ENCODE assay signal across 1 cellular context in the genomic region with DNA sequence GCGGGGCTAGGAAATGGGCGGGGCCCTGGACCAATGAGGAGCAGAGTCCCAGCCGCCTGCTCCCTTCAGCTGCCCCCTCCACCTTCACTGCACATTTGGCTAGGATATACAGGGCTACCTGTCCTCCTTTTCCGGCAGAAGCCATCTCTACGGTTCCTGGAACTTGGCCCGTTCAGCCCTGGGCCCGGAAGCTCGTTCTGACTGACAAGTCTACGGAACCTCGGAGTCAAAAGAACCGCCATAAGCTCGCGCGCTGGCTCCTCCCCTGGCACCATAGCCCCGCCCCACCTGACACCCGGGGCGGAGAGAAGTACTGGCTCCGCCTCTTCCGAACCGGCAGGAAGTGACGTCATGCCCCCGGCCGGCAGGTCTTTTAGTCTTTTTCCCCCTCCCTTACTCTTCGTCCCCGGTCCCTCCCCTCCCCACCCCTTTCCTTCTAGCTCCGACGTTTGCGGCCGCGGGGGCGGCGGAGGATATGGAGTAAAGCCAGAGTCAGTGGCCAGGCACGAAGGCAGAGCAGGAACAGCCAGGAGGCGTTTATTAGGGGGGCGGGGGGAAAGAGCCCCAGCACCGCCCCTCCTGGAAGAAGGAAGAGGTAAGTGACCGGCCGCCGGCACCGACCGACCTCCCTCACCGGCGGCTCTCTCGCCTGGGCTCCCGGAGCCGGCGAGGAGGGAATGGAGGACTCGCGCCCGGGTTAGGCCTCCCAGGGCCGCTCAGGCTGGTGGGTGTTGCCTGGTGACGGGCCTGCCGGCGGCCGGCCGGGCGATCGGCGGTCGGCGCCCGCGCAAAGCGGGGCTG.
TF ChIP-seq lines count a peak whose summit lies in the region.

A gene (minus strand): TSS at position 278 of the 801 bp plus-strand sequence. CDS start 3 bp downstream, at position 275.
A gene with protein sequence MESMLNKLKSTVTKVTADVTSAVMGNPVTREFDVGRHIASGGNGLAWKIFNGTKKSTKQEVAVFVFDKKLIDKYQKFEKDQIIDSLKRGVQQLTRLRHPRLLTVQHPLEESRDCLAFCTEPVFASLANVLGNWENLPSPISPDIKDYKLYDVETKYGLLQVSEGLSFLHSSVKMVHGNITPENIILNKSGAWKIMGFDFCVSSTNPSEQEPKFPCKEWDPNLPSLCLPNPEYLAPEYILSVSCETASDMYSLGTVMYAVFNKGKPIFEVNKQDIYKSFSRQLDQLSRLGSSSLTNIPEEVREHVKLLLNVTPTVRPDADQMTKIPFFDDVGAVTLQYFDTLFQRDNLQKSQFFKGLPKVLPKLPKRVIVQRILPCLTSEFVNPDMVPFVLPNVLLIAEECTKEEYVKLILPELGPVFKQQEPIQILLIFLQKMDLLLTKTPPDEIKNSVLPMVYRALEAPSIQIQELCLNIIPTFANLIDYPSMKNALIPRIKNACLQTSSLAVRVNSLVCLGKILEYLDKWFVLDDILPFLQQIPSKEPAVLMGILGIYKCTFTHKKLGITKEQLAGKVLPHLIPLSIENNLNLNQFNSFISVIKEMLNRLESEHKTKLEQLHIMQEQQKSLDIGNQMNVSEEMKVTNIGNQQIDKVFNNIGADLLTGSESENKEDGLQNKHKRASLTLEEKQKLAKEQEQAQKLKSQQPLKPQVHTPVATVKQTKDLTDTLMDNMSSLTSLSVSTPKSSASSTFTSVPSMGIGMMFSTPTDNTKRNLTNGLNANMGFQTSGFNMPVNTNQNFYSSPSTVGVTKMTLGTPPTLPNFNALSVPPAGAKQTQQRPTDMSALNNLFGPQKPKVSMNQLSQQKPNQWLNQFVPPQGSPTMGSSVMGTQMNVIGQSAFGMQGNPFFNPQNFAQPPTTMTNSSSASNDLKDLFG (plus strand): TSS at position 376 of the 801 bp plus-strand sequence. CDS start 15,794 bp downstream, outside the sequence.

TF ChIP-seq in K562, 482 proteins besides CTCF, POLR2A, EP300 and RAD21 (continued from another document and continues in another):
- TF ChIP-seq, protein P1, sequence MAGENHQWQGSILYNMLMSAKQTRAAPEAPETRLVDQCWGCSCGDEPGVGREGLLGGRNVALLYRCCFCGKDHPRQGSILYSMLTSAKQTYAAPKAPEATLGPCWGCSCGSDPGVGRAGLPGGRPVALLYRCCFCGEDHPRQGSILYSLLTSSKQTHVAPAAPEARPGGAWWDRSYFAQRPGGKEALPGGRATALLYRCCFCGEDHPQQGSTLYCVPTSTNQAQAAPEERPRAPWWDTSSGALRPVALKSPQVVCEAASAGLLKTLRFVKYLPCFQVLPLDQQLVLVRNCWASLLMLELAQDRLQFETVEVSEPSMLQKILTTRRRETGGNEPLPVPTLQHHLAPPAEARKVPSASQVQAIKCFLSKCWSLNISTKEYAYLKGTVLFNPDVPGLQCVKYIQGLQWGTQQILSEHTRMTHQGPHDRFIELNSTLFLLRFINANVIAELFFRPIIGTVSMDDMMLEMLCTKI (IDR thresholded peaks at IDR 0.05; ENCODE audit: partially characterized antibody): no peak
- TF ChIP-seq ETV1 (tag; conservative IDR thresholded peaks at IDR 0.05; ENCODE audit: low read depth) (0 out of 2 replicates have a peak, but pooled peaks have one; percentile 43), NRF1 (conservative IDR thresholded peaks at IDR 0.05 in 1 of 2, IDR thresholded peaks at IDR 0.05 in 1 of 2) (peak; percentile 27 to 38; a peak in 1 of 4 replicates), EGR1 (conservative IDR thresholded peaks at IDR 0.05) (peak; percentile 97), ZBTB17 (CRISPR knock-in tag; IDR thresholded peaks at IDR 0.05) (peak; percentile 60; the same call in 1 of the 2 replicates), RNF2 (IDR thresholded peaks at IDR 0.05) (peak; percentile 53), NFIC (IDR thresholded peaks at IDR 0.05) (peak; percentile 79), PHF20 (IDR thresholded peaks at IDR 0.05; ENCODE audit: partially characterized antibody) (peak; percentile 26), ATF1 (CRISPR knock-in tag; IDR thresholded peaks at IDR 0.05) (no peak), ATF1 (tag; IDR thresholded peaks at IDR 0.05) (peak; percentile 94), ZNF717 (CRISPR knock-in tag; IDR thresholded peaks at IDR 0.05) (no peak), POLR2AphosphoS5 (IDR thresholded peaks at IDR 0.05; ENCODE audit: control insufficient read depth, insufficient read depth, low read depth, low read length) (peak; percentile 74; the same call in 1 of the 2 replicates), FOSL1 (tag; conservative IDR thresholded peaks at IDR 0.05) (peak; percentile 51; the same call in 1 of the 2 replicates), CBFA2T2 (conservative IDR thresholded peaks at IDR 0.05) (no peak), GABPA (tag; conservative IDR thresholded peaks at IDR 0.05; ENCODE audit: low read depth) (peak; percentile 94), ATF7 (IDR thresholded peaks at IDR 0.05) (peak; percentile 99), MYC (IDR thresholded peaks at IDR 0.05; ENCODE audit: low read depth, low read length) (peak; percentile 24), MYC (CRISPR knock-in tag; IDR thresholded peaks at IDR 0.05; ENCODE audit: borderline replicate concordance, low read depth) (no peak), SP1 (CRISPR knock-in tag; IDR thresholded peaks at IDR 0.05) (peak; percentile 82), SAP30 (IDR thresholded peaks at IDR 0.05; ENCODE audit: borderline replicate concordance, insufficient read depth, low read depth, low read length, poor library complexity, severe bottlenecking) (peak; percentile 61), TOE1 (IDR thresholded peaks at IDR 0.05; ENCODE audit: borderline replicate concordance) (peak; percentile 30; the same call in 1 of the 2 replicates), TOE1 (CRISPR knock-in tag; IDR thresholded peaks at IDR 0.05; ENCODE audit: borderline replicate concordance, low read depth) (no peak), POLR2B (IDR thresholded peaks at IDR 0.05; ENCODE audit: low read depth, partially characterized antibody) (peak; percentile 64), YY1 (IDR thresholded peaks at IDR 0.05; ENCODE audit: borderline replicate concordance in 1 of 3, control insufficient read depth in 1 of 3, extremely low read depth in 1 of 3, insufficient read depth in 3 of 3, insufficient read length in 1 of 3, insufficient replicate concordance in 2 of 3, low read depth in 1 of 3, low read length in 2 of 3) (peak in 2 of 3 experiments; percentile 45 to 68), NR2C2 (CRISPR knock-in tag; IDR thresholded peaks at IDR 0.05) (no peak), NR2C2 (tag; IDR thresholded peaks at IDR 0.05) (peak; percentile 23; the same call in 1 of the 2 replicates), DPF2 (IDR thresholded peaks at IDR 0.05) (peak; percentile 22; the same call in 1 of the 2 replicates), HIVEP1 (CRISPR knock-in tag; IDR thresholded peaks at IDR 0.05) (no peak), RB1 (IDR thresholded peaks at IDR 0.05; ENCODE audit: low read depth) (peak; percentile 42; the same call in 1 of the 2 replicates), MBD2 (IDR thresholded peaks at IDR 0.05; ENCODE audit: borderline replicate concordance, low read depth) (peak; percentile 45; the same call in 1 of the 2 replicates), HDAC1 (IDR thresholded peaks at IDR 0.05) (peak in 1 of 2 experiments; percentile 48; a peak in 1 of 4 replicates), TCF7L2 (IDR thresholded peaks at IDR 0.05; ENCODE audit: low read depth, low read length) (no peak), ZNF311 (CRISPR knock-in tag; IDR thresholded peaks at IDR 0.05) (0 out of 2 replicates have a peak, but pooled peaks have one; percentile 34), CXXC5 (CRISPR knock-in tag; IDR thresholded peaks at IDR 0.05) (0 out of 2 replicates have a peak, but pooled peaks have one; percentile 35)
- TF ChIP-seq, protein P2, sequence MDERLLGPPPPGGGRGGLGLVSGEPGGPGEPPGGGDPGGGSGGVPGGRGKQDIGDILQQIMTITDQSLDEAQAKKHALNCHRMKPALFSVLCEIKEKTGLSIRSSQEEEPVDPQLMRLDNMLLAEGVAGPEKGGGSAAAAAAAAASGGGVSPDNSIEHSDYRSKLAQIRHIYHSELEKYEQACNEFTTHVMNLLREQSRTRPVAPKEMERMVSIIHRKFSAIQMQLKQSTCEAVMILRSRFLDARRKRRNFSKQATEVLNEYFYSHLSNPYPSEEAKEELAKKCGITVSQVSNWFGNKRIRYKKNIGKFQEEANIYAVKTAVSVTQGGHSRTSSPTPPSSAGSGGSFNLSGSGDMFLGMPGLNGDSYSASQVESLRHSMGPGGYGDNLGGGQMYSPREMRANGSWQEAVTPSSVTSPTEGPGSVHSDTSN (CRISPR knock-in tag; IDR thresholded peaks at IDR 0.05; ENCODE audit: low read depth): no peak
- TF ChIP-seq, protein P2 (tag; conservative IDR thresholded peaks at IDR 0.05; ENCODE audit: low read depth): peak; percentile 78
- TF ChIP-seq, protein P3, sequence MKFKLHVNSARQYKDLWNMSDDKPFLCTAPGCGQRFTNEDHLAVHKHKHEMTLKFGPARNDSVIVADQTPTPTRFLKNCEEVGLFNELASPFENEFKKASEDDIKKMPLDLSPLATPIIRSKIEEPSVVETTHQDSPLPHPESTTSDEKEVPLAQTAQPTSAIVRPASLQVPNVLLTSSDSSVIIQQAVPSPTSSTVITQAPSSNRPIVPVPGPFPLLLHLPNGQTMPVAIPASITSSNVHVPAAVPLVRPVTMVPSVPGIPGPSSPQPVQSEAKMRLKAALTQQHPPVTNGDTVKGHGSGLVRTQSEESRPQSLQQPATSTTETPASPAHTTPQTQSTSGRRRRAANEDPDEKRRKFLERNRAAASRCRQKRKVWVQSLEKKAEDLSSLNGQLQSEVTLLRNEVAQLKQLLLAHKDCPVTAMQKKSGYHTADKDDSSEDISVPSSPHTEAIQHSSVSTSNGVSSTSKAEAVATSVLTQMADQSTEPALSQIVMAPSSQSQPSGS (CRISPR knock-in tag; IDR thresholded peaks at IDR 0.05): peak; percentile 46; the same call in 1 of the 2 replicates
- TF ChIP-seq, protein P4, sequence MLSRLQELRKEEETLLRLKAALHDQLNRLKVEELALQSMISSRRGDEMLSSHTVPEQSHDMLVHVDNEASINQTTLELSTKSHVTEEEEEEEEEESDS (CRISPR knock-in tag; IDR thresholded peaks at IDR 0.05): no peak
- TF ChIP-seq, protein P5, sequence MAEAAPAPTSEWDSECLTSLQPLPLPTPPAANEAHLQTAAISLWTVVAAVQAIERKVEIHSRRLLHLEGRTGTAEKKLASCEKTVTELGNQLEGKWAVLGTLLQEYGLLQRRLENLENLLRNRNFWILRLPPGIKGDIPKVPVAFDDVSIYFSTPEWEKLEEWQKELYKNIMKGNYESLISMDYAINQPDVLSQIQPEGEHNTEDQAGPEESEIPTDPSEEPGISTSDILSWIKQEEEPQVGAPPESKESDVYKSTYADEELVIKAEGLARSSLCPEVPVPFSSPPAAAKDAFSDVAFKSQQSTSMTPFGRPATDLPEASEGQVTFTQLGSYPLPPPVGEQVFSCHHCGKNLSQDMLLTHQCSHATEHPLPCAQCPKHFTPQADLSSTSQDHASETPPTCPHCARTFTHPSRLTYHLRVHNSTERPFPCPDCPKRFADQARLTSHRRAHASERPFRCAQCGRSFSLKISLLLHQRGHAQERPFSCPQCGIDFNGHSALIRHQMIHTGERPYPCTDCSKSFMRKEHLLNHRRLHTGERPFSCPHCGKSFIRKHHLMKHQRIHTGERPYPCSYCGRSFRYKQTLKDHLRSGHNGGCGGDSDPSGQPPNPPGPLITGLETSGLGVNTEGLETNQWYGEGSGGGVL (CRISPR knock-in tag; IDR thresholded peaks at IDR 0.05): no peak
- TF ChIP-seq, protein P6, sequence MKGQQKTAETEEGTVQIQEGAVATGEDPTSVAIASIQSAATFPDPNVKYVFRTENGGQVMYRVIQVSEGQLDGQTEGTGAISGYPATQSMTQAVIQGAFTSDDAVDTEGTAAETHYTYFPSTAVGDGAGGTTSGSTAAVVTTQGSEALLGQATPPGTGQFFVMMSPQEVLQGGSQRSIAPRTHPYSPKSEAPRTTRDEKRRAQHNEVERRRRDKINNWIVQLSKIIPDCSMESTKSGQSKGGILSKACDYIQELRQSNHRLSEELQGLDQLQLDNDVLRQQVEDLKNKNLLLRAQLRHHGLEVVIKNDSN (CRISPR knock-in tag; IDR thresholded peaks at IDR 0.05): peak; percentile 70
- TF ChIP-seq, protein P7, sequence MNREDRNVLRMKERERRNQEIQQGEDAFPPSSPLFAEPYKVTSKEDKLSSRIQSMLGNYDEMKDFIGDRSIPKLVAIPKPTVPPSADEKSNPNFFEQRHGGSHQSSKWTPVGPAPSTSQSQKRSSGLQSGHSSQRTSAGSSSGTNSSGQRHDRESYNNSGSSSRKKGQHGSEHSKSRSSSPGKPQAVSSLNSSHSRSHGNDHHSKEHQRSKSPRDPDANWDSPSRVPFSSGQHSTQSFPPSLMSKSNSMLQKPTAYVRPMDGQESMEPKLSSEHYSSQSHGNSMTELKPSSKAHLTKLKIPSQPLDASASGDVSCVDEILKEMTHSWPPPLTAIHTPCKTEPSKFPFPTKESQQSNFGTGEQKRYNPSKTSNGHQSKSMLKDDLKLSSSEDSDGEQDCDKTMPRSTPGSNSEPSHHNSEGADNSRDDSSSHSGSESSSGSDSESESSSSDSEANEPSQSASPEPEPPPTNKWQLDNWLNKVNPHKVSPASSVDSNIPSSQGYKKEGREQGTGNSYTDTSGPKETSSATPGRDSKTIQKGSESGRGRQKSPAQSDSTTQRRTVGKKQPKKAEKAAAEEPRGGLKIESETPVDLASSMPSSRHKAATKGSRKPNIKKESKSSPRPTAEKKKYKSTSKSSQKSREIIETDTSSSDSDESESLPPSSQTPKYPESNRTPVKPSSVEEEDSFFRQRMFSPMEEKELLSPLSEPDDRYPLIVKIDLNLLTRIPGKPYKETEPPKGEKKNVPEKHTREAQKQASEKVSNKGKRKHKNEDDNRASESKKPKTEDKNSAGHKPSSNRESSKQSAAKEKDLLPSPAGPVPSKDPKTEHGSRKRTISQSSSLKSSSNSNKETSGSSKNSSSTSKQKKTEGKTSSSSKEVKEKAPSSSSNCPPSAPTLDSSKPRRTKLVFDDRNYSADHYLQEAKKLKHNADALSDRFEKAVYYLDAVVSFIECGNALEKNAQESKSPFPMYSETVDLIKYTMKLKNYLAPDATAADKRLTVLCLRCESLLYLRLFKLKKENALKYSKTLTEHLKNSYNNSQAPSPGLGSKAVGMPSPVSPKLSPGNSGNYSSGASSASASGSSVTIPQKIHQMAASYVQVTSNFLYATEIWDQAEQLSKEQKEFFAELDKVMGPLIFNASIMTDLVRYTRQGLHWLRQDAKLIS (CRISPR knock-in tag; IDR thresholded peaks at IDR 0.05): 0 out of 2 replicates have a peak, but pooled peaks have one; percentile 66
